ENCODE assay signal across 27 cellular contexts in genomic region chr1:79594121-79594698, GRCh38.
"Had no signal": no experiment of that assay in that cellular context is flagged by ENCODE, and none has a peak within 500 bp of the region (broad histone marks: within the 10 kb centered on the region; RNA-seq: fewer than 3 reads in every experiment).

No MANE protein-coding gene starts in this region.

- H3K36me3 Mint-ChIP-seq: stimulated activated effector memory CD8-positive, alpha-beta T cell treated with anti-CD3 and anti-CD28 coated beads, Interleukin-12 subunit alpha, Interleukin-12 subunit beta, amount 100 ng/mL, for 72 hours; stimulated activated memory B cell treated with anti-CD40 and anti-IgM and Interleukin-4, amounts not matched to agents 10 μg/mL and 1 μg/mL and 100 μg/mL, for 72 hours; stimulated activated naive B cell treated with anti-CD40 and anti-IgM and Interleukin-4, amounts not matched to agents 10 μg/mL and 1 μg/mL and 100 μg/mL, for 72 hours; type B pancreatic cell had no signal

- H3K27me3 Mint-ChIP-seq: stimulated activated memory B cell treated with anti-CD40 and anti-IgM and Interleukin-4, amounts not matched to agents 10 μg/mL and 1 μg/mL and 100 μg/mL, for 72 hours; stimulated activated naive B cell treated with anti-CD40 and anti-IgM and Interleukin-4, amounts not matched to agents 10 μg/mL and 1 μg/mL and 100 μg/mL, for 72 hours; stimulated activated naive CD8-positive, alpha-beta T cell treated with anti-CD3 and anti-CD28 coated beads, Interleukin-15, amount 100 ng/mL, for 72 hours; stimulated activated naive CD8-positive, alpha-beta T cell treated with anti-CD3 and anti-CD28 coated beads, Interleukin-15, Interleukin-2, amounts not matched to agents 100 ng/mL and 50 ng/mL, for 24 hours; type B pancreatic cell had no signal

- H3K27me3 ChIP-seq: stomach, suprapubic skin, testis, thyroid gland, tibial artery, tibial nerve, transverse colon, upper lobe of left lung, upper lobe of right lung, uterus, vagina had no signal

- H3K4me1 Mint-ChIP-seq: stimulated activated effector memory CD8-positive, alpha-beta T cell treated with anti-CD3 and anti-CD28 coated beads, Interleukin-12 subunit alpha, Interleukin-12 subunit beta, amount 100 ng/mL, for 72 hours; stimulated activated memory B cell treated with anti-CD40 and anti-IgM and Interleukin-4, amounts not matched to agents 10 μg/mL and 1 μg/mL and 100 μg/mL, for 72 hours; stimulated activated naive B cell treated with anti-CD40 and anti-IgM and Interleukin-4, amounts not matched to agents 10 μg/mL and 1 μg/mL and 100 μg/mL, for 72 hours; stimulated activated naive CD8-positive, alpha-beta T cell treated with anti-CD3 and anti-CD28 coated beads, Interleukin-15, amount 100 ng/mL, for 72 hours had no signal

- H3K4me3 ChIP-seq: stomach, suprapubic skin, testis, thoracic aorta, thyroid gland, tibial artery, tibial nerve, transverse colon, upper lobe of left lung, upper lobe of right lung, uterus, vagina had no signal

- H3K9me3 ChIP-seq: stomach, testis, thoracic aorta, thyroid gland, tibial artery, tibial nerve, transverse colon, upper lobe of left lung, upper lobe of right lung, uterus, vagina had no signal

- H3K27ac ChIP-seq: stomach, suprapubic skin, testis, thoracic aorta, thyroid gland, tibial artery, tibial nerve, transverse colon, upper lobe of left lung, upper lobe of right lung, uterus, vagina had no signal

- H3K4me3 Mint-ChIP-seq: stimulated activated effector memory CD8-positive, alpha-beta T cell treated with anti-CD3 and anti-CD28 coated beads, Interleukin-12 subunit alpha, Interleukin-12 subunit beta, amount 100 ng/mL, for 72 hours; stimulated activated memory B cell treated with anti-CD40 and anti-IgM and Interleukin-4, amounts not matched to agents 10 μg/mL and 1 μg/mL and 100 μg/mL, for 72 hours; stimulated activated naive B cell treated with anti-CD40 and anti-IgM and Interleukin-4, amounts not matched to agents 10 μg/mL and 1 μg/mL and 100 μg/mL, for 72 hours; stimulated activated naive CD8-positive, alpha-beta T cell treated with anti-CD3 and anti-CD28 coated beads, Interleukin-15, amount 100 ng/mL, for 72 hours; stimulated activated naive CD8-positive, alpha-beta T cell treated with anti-CD3 and anti-CD28 coated beads, Interleukin-15, Interleukin-2, amounts not matched to agents 100 ng/mL and 50 ng/mL, for 24 hours; type B pancreatic cell had no signal

- H3K36me3 ChIP-seq: stomach, suprapubic skin, thoracic aorta, thyroid gland, tibial artery, tibial nerve, transverse colon, upper lobe of left lung, upper lobe of right lung, uterus, vagina had no signal

- H3K9me3 Mint-ChIP-seq: stimulated activated memory B cell treated with anti-CD40 and anti-IgM and Interleukin-4, amounts not matched to agents 10 μg/mL and 1 μg/mL and 100 μg/mL, for 72 hours had no signal

- H3K27ac Mint-ChIP-seq: stimulated activated effector memory CD8-positive, alpha-beta T cell treated with anti-CD3 and anti-CD28 coated beads, Interleukin-12 subunit alpha, Interleukin-12 subunit beta, amount 100 ng/mL, for 72 hours; stimulated activated memory B cell treated with anti-CD40 and anti-IgM and Interleukin-4, amounts not matched to agents 10 μg/mL and 1 μg/mL and 100 μg/mL, for 72 hours; stimulated activated naive B cell treated with anti-CD40 and anti-IgM and Interleukin-4, amounts not matched to agents 10 μg/mL and 1 μg/mL and 100 μg/mL, for 72 hours; stimulated activated naive CD8-positive, alpha-beta T cell treated with anti-CD3 and anti-CD28 coated beads, Interleukin-15, amount 100 ng/mL, for 72 hours; stimulated activated naive CD8-positive, alpha-beta T cell treated with anti-CD3 and anti-CD28 coated beads, Interleukin-15, Interleukin-2, amounts not matched to agents 100 ng/mL and 50 ng/mL, for 24 hours; type B pancreatic cell had no signal

- ATAC-seq: stimulated activated effector memory CD8-positive, alpha-beta T cell treated with anti-CD3 and anti-CD28 coated beads, Interleukin-12 subunit alpha, Interleukin-12 subunit beta, amount 100 ng/mL, for 72 hours; stimulated activated memory B cell treated with anti-CD40 and anti-IgM and Interleukin-4, amounts not matched to agents 10 μg/mL and 1 μg/mL and 100 μg/mL, for 72 hours; stimulated activated naive B cell treated with anti-CD40 and anti-IgM and Interleukin-4, amounts not matched to agents 10 μg/mL and 1 μg/mL and 100 μg/mL, for 72 hours; stimulated activated naive CD8-positive, alpha-beta T cell treated with anti-CD3 and anti-CD28 coated beads, Interleukin-15, amount 100 ng/mL, for 72 hours; stimulated activated naive CD8-positive, alpha-beta T cell treated with anti-CD3 and anti-CD28 coated beads, Interleukin-15, Interleukin-2, amounts not matched to agents 100 U/mL and 50 U/mL, for 24 hours; upper lobe of right lung had no signal

- DNase-seq: stimulated activated CD4-positive, alpha-beta T cell treated with anti-CD3 and anti-CD28 coated beads, Interleukin-2, amount 100 ng/mL, for 48 hours; stimulated activated CD4-positive, alpha-beta T cell treated with anti-CD3 and anti-CD28 coated beads, Interleukin-4, amount 100 ng/mL, for 1 hour; stimulated activated CD4-positive, alpha-beta T cell treated with anti-CD3 and anti-CD28 coated beads, Interleukin-4, amount 100 ng/mL, for 24 hours; stimulated activated CD4-positive, alpha-beta T cell treated with anti-CD3 and anti-CD28 coated beads, Interleukin-4, amount 100 ng/mL, for 4 hours; stimulated activated CD8-positive, alpha-beta memory T cell treated with anti-CD3 and anti-CD28 coated beads, Interleukin-4, amount 100 ng/mL, for 48 hours; stimulated activated naive B cell treated with anti-CD40 and anti-IgM and Interleukin-4, amounts not matched to agents 10 μg/mL and 1 μg/mL and 100 μg/mL, for 72 hours; stimulated activated naive CD4-positive, alpha-beta T cell; stimulated activated naive CD4-positive, alpha-beta T cell treated with Interleukin-2 at 50 U/mL for 16 hours; stimulated activated naive CD8-positive, alpha-beta T cell treated with anti-CD3 and anti-CD28 coated beads, Interleukin-15, amount 100 ng/mL, for 72 hours; stimulated activated naive CD8-positive, alpha-beta T cell treated with anti-CD3 and anti-CD28 coated beads, Interleukin-15, Interleukin-2, amounts not matched to agents 100 U/mL and 50 U/mL, for 24 hours; stomach; testis; thyroid gland; tibial artery; transverse colon; trophoblast cell; upper lobe of left lung; upper lobe of right lung; uterus had no signal

- H3K4me1 ChIP-seq: stomach, suprapubic skin, testis, thyroid gland, tibial artery, tibial nerve, transverse colon, upper lobe of left lung, upper lobe of right lung, uterus, vagina had no signal
